16 cellular contexts compared by ENCODE assay signal in genomic region chr7:449249-450019, GRCh38.
"Had no signal": no experiment of that assay in that cellular context is flagged by ENCODE, and none has a peak within 500 bp of the region (broad histone marks: within the 10 kb centered on the region; RNA-seq: fewer than 3 reads in every experiment).

No MANE protein-coding gene starts in this region.

- H3K4me3 Mint-ChIP-seq: activated B cell treated with CpG ODN at 0.5 μM for 24 hours; activated T-helper 17 cell treated with anti-CD3 and anti-CD28 coated beads, Interleukin-2, amount 50 U/mL, for 72 hours; stimulated activated naive CD8-positive, alpha-beta T cell treated with anti-CD3 and anti-CD28 coated beads, Interleukin-15, Interleukin-2, amounts not matched to agents 100 ng/mL and 50 ng/mL, for 24 hours had no signal

- H3K9me3 Mint-ChIP-seq: activated B cell treated with CpG ODN at 0.5 μM for 24 hours; activated T-helper 17 cell treated with anti-CD3 and anti-CD28 coated beads, Interleukin-2, amount 50 U/mL, for 72 hours; naive B cell; stimulated activated naive CD8-positive, alpha-beta T cell treated with anti-CD3 and anti-CD28 coated beads, Interleukin-15, Interleukin-2, amounts not matched to agents 100 ng/mL and 50 ng/mL, for 24 hours had no signal

- H3K4me3 ChIP-seq: colonic mucosa, hepatocyte, left lung, skin epidermis, upper lobe of right lung had no signal

- ATAC-seq: activated T-helper 17 cell treated with anti-CD3 and anti-CD28 coated beads, Interleukin-2, amount 50 U/mL, for 72 hours; esophagus mucosa; left lung; upper lobe of right lung had no signal

- DNase-seq: activated B cell treated with CpG ODN at 0.5 μM for 24 hours; activated CD4-positive, alpha-beta T cell treated with anti-CD3 and anti-CD28 coated beads for 48 hours; activated CD8-positive, alpha-beta memory T cell treated with anti-CD3 and anti-CD28 coated beads, Interleukin-2, amount 50 U/mL, for 48 hours; activated naive CD4-positive, alpha-beta T cell treated with Interleukin-2 at 50 U/mL for 16 hours; amniotic stem cell; colonic mucosa; naive B cell; stimulated activated CD4-positive, alpha-beta T cell treated with anti-CD3 and anti-CD28 coated beads, Interleukin-15, amount 100 ng/mL, for 24 hours; stimulated activated CD4-positive, alpha-beta T cell treated with anti-CD3 and anti-CD28 coated beads, Interleukin-4, amount 100 ng/mL, for 24 hours; upper lobe of right lung had no signal

- H3K4me1 ChIP-seq: colonic mucosa, left lung had no signal

- H3K36me3 ChIP-seq: colonic mucosa, left lung, upper lobe of right lung had no signal

- H3K27ac ChIP-seq: colonic mucosa, hepatocyte, left lung, skin epidermis, upper lobe of right lung had no signal

- H3K27ac Mint-ChIP-seq: activated B cell treated with CpG ODN at 0.5 μM for 24 hours; activated T-helper 17 cell treated with anti-CD3 and anti-CD28 coated beads, Interleukin-2, amount 50 U/mL, for 72 hours; stimulated activated naive CD8-positive, alpha-beta T cell treated with anti-CD3 and anti-CD28 coated beads, Interleukin-15, Interleukin-2, amounts not matched to agents 100 ng/mL and 50 ng/mL, for 24 hours had no signal

- H3K9me3 ChIP-seq: colonic mucosa, left lung, upper lobe of right lung had no signal
